Comparison of ENCODE assay signal across 24 cellular contexts in genomic region chr9:126852289-126852688, GRCh38.
"Had no signal": no experiment of that assay in that cellular context is flagged by ENCODE, and none has a peak within 500 bp of the region (broad histone marks: within the 10 kb centered on the region; RNA-seq: fewer than 3 reads in every experiment).

No MANE protein-coding gene starts in this region.

- H3K36me3 ChIP-seq: esophagus muscularis mucosa, left ventricle myocardium inferior, sigmoid colon, uterus had no signal

- H3K9me3 ChIP-seq: esophagus muscularis mucosa, left ventricle myocardium inferior, psoas muscle, sigmoid colon, uterus had no signal

- H2AFZ ChIP-seq: parathyroid adenoma had no signal

- DNase-seq: activated CD4-positive, alpha-beta memory T cell treated with anti-CD3 and anti-CD28 coated beads for 36 hours; activated CD4-positive, alpha-beta T cell treated with anti-CD3 and anti-CD28 coated beads, Interleukin-2, amount 10 ng/mL, durations not matched to agents 24 days and 14 days; activated CD4-positive, CD25-positive, alpha-beta regulatory T cell treated with anti-CD3 and anti-CD28 coated beads, Interleukin-2, amount 50 U/mL, for 72 hours; activated gamma-delta T cell treated with Interleukin-2 at 50 U/mL for 16 hours; activated naive CD4-positive, alpha-beta T cell treated with anti-CD3 and anti-CD28 coated beads, Interleukin-2, amount 50 U/mL, for 16 hours; activated naive CD8-positive, alpha-beta T cell treated with anti-CD3 and anti-CD28 coated beads, Interleukin-2, amount 50 U/mL, for 24 hours; activated T-cell treated with anti-CD3 and anti-CD28 coated beads, Interleukin-2, amount 50 U/mL, for 4 hours; amygdala; caudate nucleus; foreskin keratinocyte; left ventricle myocardium inferior; nucleus accumbens; psoas muscle; sigmoid colon; small intestine; stimulated activated CD4-positive, alpha-beta T cell treated with anti-CD3 and anti-CD28 coated beads, Interleukin-4, amount 100 ng/mL, for 4 hours; stimulated activated CD8-positive, alpha-beta memory T cell treated with anti-CD3 and anti-CD28 coated beads, Interleukin-4, amount 100 ng/mL, for 48 hours; stimulated activated naive CD8-positive, alpha-beta T cell treated with anti-CD3 and anti-CD28 coated beads, Interleukin-15, amount 100 ng/mL, for 72 hours; substantia nigra; T-helper 9 cell; uterus had no signal

- H3K4me1 ChIP-seq: esophagus muscularis mucosa, foreskin keratinocyte, left ventricle myocardium inferior, parathyroid adenoma, psoas muscle, uterus had no signal

- H3K27me3 ChIP-seq: uterus had no signal

- H3K9ac ChIP-seq: parathyroid adenoma had no signal

- H3K4me3 ChIP-seq: esophagus muscularis mucosa, left ventricle myocardium inferior, lung, psoas muscle, sigmoid colon, uterus had no signal

- H3K27ac ChIP-seq: esophagus muscularis mucosa, foreskin keratinocyte, left ventricle myocardium inferior, parathyroid adenoma, psoas muscle, sigmoid colon, uterus had no signal
